20 cellular contexts compared by ENCODE assay signal in the genomic region with DNA sequence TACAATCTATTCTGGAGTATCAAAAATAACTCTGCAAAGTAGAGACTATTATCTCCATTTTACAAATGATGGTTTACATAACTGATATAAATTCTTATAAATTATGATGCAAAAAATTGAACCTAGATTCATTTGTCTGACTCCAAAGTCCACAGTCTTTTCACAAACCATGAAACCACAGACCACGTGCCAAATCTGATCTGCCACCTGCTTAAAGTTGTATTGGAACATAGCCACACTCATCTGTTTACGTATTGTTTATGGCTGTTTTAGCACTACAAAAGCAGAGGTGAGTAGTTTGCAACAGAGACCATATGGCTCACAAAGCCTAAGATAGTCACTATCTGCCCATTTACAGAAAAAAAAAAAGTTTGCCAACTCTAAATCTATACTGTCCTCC.
DNase-seq lines count a peak whose midpoint lies in the region; ATAC-seq, FAIRE-seq and TF ChIP-seq lines count a peak whose summit lies in the region.
"Had no signal": no experiment of that assay in that cellular context is flagged by ENCODE, and none has a peak within 500 bp of the region (broad histone marks: within the 10 kb centered on the region; RNA-seq: fewer than 3 reads in every experiment).

No MANE protein-coding gene starts in this region.

- H3K27ac ChIP-seq in HepG2 (ENCODE audit: extremely low read length, insufficient read depth, low read length): no peak overlapping the region
- H3K27ac ChIP-seq in right lobe of liver: no peak overlapping the region
- no peak overlapping the region for H3K27ac ChIP-seq in esophagus squamous epithelium
- H3K27ac ChIP-seq: 22Rv1, BLaER1 had no signal

- no peak overlapping the region for H3K9ac ChIP-seq in HepG2 (ENCODE audit: insufficient read depth, low read depth, low read length)
- H3K9ac ChIP-seq: BLaER1 had no signal

- peak; percentile 21 for DNase-seq in DMS79 treated with DMSO at 0.1 percent for 48 hours (lab: John Stamatoyannopoulos, UW)
- DNase-seq in DMS79 (lab: John Stamatoyannopoulos, UW): no peak
- DNase-seq in HepG2 (ENCODE audit: low spot score): no peak
- DNase-seq in right lobe of liver: no peak
- DNase-seq in NCI-H69 (lab: John Stamatoyannopoulos, UW): peak; percentile 12
- no peak for DNase-seq in UCSD-AML1 (lab: John Stamatoyannopoulos, UW; ENCODE audit: unreplicated experiment)
- DNase-seq in NCI-H226: no peak
- no peak for DNase-seq in esophagus squamous epithelium (lab: John Stamatoyannopoulos, UW)
- DNase-seq: ACHN; CD4-positive, alpha-beta T cell; DMS153; H7; Kasumi-1; NCI-H1436 treated with DMSO at 0.1 percent for 48 hours; NCI-H2081 treated with DMSO at 0.1 percent for 48 hours; T-helper 1 cell had no signal

- intact Hi-C loops in HepG2 (cut with micrococcal nuclease; ENCODE audit: unreplicated experiment) (no loop called here), right lobe of liver (cut with DNase I) (no loop called here), esophagus squamous epithelium (cut with DNase I) (no loop called here)

- no TSS peak for BruUV-seq in HepG2 (replicated peaks; lab: Mats Ljungman, UMichigan)

- TF ChIP-seq CTCF in HepG2 (CRISPR knock-in tag; IDR thresholded peaks at IDR 0.05) (no peak), right lobe of liver (IDR thresholded peaks at IDR 0.05) (no peak), esophagus squamous epithelium (IDR thresholded peaks at IDR 0.05) (no peak)

- H3K4me1 ChIP-seq in HepG2 (ENCODE audit: insufficient read depth, low read length): no peaks in the 10 kb centered on the region
- no peaks in the 10 kb centered on the region for H3K4me1 ChIP-seq in right lobe of liver
- no peaks in the 10 kb centered on the region for H3K4me1 ChIP-seq in esophagus squamous epithelium
- H3K4me1 ChIP-seq: BLaER1 had no signal

- ATAC-seq in HepG2 (no peak), right lobe of liver (no peak)
- ATAC-seq: Panc1, SK-N-SH treated with all-trans-retinoic acid at 6 μM for 48 hours had no signal

- H3K36me3 ChIP-seq in HepG2 (replicated peaks in 1 of 2; ENCODE audit: control insufficient read depth in 1 of 2, insufficient read depth in 2 of 2, low read length in 2 of 2) (no peaks in the 10 kb centered on the region), right lobe of liver (no peaks in the 10 kb centered on the region), esophagus squamous epithelium (no peaks in the 10 kb centered on the region)
- H3K36me3 ChIP-seq: BLaER1 had no signal

- H4K20me1 ChIP-seq in HepG2 (ENCODE audit: insufficient read depth, low read length): no peaks in the 10 kb centered on the region
- H4K20me1 ChIP-seq: BLaER1 had no signal

- no peak overlapping the region for H3K4me2 ChIP-seq in HepG2 (ENCODE audit: low read depth, low read length)
- H3K4me2 ChIP-seq: BLaER1 had no signal

- CTCF ChIA-PET in HepG2 (lab: Yijun Ruan, JAX; ENCODE audit: low intra/inter-chr PET ratio, low total read pairs): no interaction called here

- POLR2A ChIA-PET in HepG2 (lab: Yijun Ruan, JAX): no interaction called here

- no peak overlapping the region for H2AFZ ChIP-seq in HepG2 (ENCODE audit: low read length)

- H3K4me3 ChIP-seq in HepG2 (replicated peaks in 1 of 3; ENCODE audit: insufficient read depth in 1 of 3, low read depth in 2 of 3, low read length in 3 of 3) (no peak overlapping the region), right lobe of liver (no peak overlapping the region), esophagus squamous epithelium (no peak overlapping the region)
- H3K4me3 ChIP-seq: BLaER1 had no signal

- TF ChIP-seq EP300 in HepG2 (IDR thresholded peaks at IDR 0.05; ENCODE audit: low read depth in 2 of 2, low read length in 2 of 2) (no peak), HepG2 (CRISPR knock-in tag; IDR thresholded peaks at IDR 0.05; ENCODE audit: borderline replicate concordance) (no peak)

- H3K79me2 ChIP-seq in HepG2 (ENCODE audit: insufficient read depth, low read length): no peaks in the 10 kb centered on the region

- TF ChIP-seq POLR2A in HepG2 (IDR thresholded peaks at IDR 0.05; ENCODE audit: insufficient read depth in 1 of 2, low read depth in 2 of 2, low read length in 2 of 2): no peak
- TF ChIP-seq POLR2A in right lobe of liver (IDR thresholded peaks at IDR 0.05): no peak
- no peak for TF ChIP-seq POLR2A in esophagus squamous epithelium (IDR thresholded peaks at IDR 0.05)

- no peaks in the 10 kb centered on the region; a peak in 1 of 5 replicates for H3K27me3 ChIP-seq in HepG2 (ENCODE audit: control insufficient read depth in 1 of 2, insufficient read depth in 2 of 2, low read length in 2 of 2)
- no peaks in the 10 kb centered on the region for H3K27me3 ChIP-seq in right lobe of liver
- no peaks in the 10 kb centered on the region for H3K27me3 ChIP-seq in esophagus squamous epithelium
- H3K27me3 ChIP-seq: BLaER1 had no signal

- FAIRE-seq in HepG2 (lab: Jason Lieb, UNC): no peak

- WGBS in HepG2 (ENCODE audit: low lambda C conversion rate): 26% methylated on average over 2 of the region's 2 CpGs
- WGBS in right lobe of liver (ENCODE audit: insufficient coverage, low coverage, low lambda C conversion rate, missing lambda C conversion rate): 29% methylated on average over 2 of the region's 2 CpGs
- WGBS in esophagus squamous epithelium, 2 donors: 7 to 28% methylated on average over 2 of the region's 2 CpGs

- no peaks in the 10 kb centered on the region for H3K9me3 ChIP-seq in HepG2 (ENCODE audit: low read length)
- no peaks in the 10 kb centered on the region for H3K9me3 ChIP-seq in right lobe of liver
- no peaks in the 10 kb centered on the region for H3K9me3 ChIP-seq in esophagus squamous epithelium
- H3K9me3 ChIP-seq: BLaER1 had no signal

- no peak for TF ChIP-seq RAD21 in HepG2 (CRISPR knock-in tag; IDR thresholded peaks at IDR 0.05)

- in situ Hi-C loops in HepG2 (cut with HindIII; ENCODE audit: extremely low pct_ligation_motif_present, low pct_unique_long_range_greater_than_20kb): no loop called here

TF ChIP-seq in HepG2, 621 proteins besides CTCF, POLR2A, EP300 and RAD21:
- TF ChIP-seq, protein P1, sequence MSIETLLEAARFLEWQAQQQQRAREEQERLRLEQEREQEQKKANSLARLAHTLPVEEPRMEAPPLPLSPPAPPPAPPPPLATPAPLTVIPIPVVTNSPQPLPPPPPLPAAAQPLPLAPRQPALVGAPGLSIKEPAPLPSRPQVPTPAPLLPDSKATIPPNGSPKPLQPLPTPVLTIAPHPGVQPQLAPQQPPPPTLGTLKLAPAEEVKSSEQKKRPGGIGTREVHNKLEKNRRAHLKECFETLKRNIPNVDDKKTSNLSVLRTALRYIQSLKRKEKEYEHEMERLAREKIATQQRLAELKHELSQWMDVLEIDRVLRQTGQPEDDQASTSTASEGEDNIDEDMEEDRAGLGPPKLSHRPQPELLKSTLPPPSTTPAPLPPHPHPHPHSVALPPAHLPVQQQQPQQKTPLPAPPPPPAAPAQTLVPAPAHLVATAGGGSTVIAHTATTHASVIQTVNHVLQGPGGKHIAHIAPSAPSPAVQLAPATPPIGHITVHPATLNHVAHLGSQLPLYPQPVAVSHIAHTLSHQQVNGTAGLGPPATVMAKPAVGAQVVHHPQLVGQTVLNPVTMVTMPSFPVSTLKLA (IDR thresholded peaks at IDR 0.05): peak; percentile 93
- TF ChIP-seq CBX2 (IDR thresholded peaks at IDR 0.05; ENCODE audit: low read depth, low read length): no peak
- TF ChIP-seq CBX2 (CRISPR knock-in tag; IDR thresholded peaks at IDR 0.05; ENCODE audit: low read depth): no peak

Comparison
In these comparisons a context has a peak if more than half of its experiments do, and no peak if none do; other contexts are left out.
1. DNase-seq: peak in DMS79 treated with DMSO at 0.1 percent for 48 hours (single experiment) and NCI-H69 (single experiment); none in DMS79 (single experiment), HepG2 (single experiment), right lobe of liver (0 of 3), UCSD-AML1 (single experiment), NCI-H226 (single experiment) and esophagus squamous epithelium (single experiment).